17 cellular contexts compared by ENCODE assay signal in genomic region chr6:134774244-134774643, GRCh38.
A peak's percentile ranks its signal among the peaks of the same experiment; 100 is the strongest.
DNase-seq lines count a peak whose midpoint lies in the region; ATAC-seq, FAIRE-seq and TF ChIP-seq lines count a peak whose summit lies in the region.
"Had no signal": no experiment of that assay in that cellular context is flagged by ENCODE, and none has a peak within 500 bp of the region (broad histone marks: within the 10 kb centered on the region; RNA-seq: fewer than 3 reads in every experiment).

No MANE protein-coding gene starts in this region.

- FAIRE-seq in GM12891 (lab: Jason Lieb, UNC): no peak
- FAIRE-seq: HTR-8/SVneo had no signal

- TF ChIP-seq CTCF in choroid plexus epithelial cell (conservative IDR thresholded peaks at IDR 0.05; ENCODE audit: low read depth, low read length): no peak
- no peak for TF ChIP-seq CTCF in right atrium auricular region (IDR thresholded peaks at IDR 0.05)

- TF ChIP-seq POLR2A in GM12891 (IDR thresholded peaks at IDR 0.05; ENCODE audit: low read depth, low read length): no peak

- H3K4me3 ChIP-seq in choroid plexus epithelial cell (ENCODE audit: low read depth, low read length) (no peak overlapping the region), right atrium auricular region (no peak overlapping the region)
- H3K4me3 ChIP-seq: left lung, skin epidermis had no signal

- DNase-seq in EL: peak; percentile 47
- peak; percentile 14 for DNase-seq in NCI-H345 (lab: John Stamatoyannopoulos, UW)
- peak; percentile 67 for DNase-seq in choroid plexus epithelial cell (ENCODE audit: low read depth)
- peak; percentile 17 to 38 for DNase-seq in lung microvascular endothelial cell (ENCODE audit: low read depth in 2 of 2)
- no peak for DNase-seq in NCI-H1694 treated with DMSO at 0.1 percent for 48 hours (lab: John Stamatoyannopoulos, UW)
- DNase-seq in GM12891 (ENCODE audit: insufficient read length, low spot score): no peak
- no peak for DNase-seq in right atrium auricular region (ENCODE audit: low spot score)
- DNase-seq: activated CD4-positive, alpha-beta T cell treated with anti-CD3 and anti-CD28 coated beads, Interleukin-2, amount 10 ng/mL, durations not matched to agents 24 days and 14 days; activated T-cell treated with anti-CD3 and anti-CD28 coated beads, Interleukin-2, amount 50 U/mL, for 24 hours; glutamatergic neuron; left lung; NCI-H1092; NCI-H69 had no signal

- H3K36me3 ChIP-seq in right atrium auricular region: no peaks in the 10 kb centered on the region
- H3K36me3 ChIP-seq: left lung had no signal

- H3K27me3 ChIP-seq in right atrium auricular region: no peaks in the 10 kb centered on the region
- H3K27me3 ChIP-seq: left lung had no signal

- peaks cover 0 to 7% of the 10 kb centered on the region in 2 donors for H3K9me3 ChIP-seq in right atrium auricular region

- no peak overlapping the region for H3K27ac ChIP-seq in right atrium auricular region
- H3K27ac ChIP-seq: left lung, skin epidermis had no signal

- ATAC-seq in GM21515 (IDR thresholded peaks at IDR 0.05; ENCODE audit: unreplicated experiment): no peak
- ATAC-seq: left lung; natural killer cell treated with Interleukin-12 subunit alpha and Interleukin-12 subunit beta and Interleukin-15 and Interleukin-18, amount 100 ng/mL, for 72 hours had no signal

- H3K4me1 ChIP-seq in right atrium auricular region: no peaks in the 10 kb centered on the region
- H3K4me1 ChIP-seq: left lung had no signal

TF ChIP-seq in GM12891, 5 proteins besides CTCF, POLR2A, EP300 and RAD21:
- TF ChIP-seq SPI1 (IDR thresholded peaks at IDR 0.05; ENCODE audit: low read depth, low read length): no peak
- TF ChIP-seq PAX5 (IDR thresholded peaks at IDR 0.05; ENCODE audit: insufficient read depth, low read length, severe bottlenecking): no peak
- TF ChIP-seq POU2F2 (IDR thresholded peaks at IDR 0.05; ENCODE audit: low read depth, low read length): no peak
- no peak for TF ChIP-seq TAF1 (IDR thresholded peaks at IDR 0.05; ENCODE audit: low read depth, low read length)
- no peak for TF ChIP-seq POLR2AphosphoS5 (IDR thresholded peaks at IDR 0.05; ENCODE audit: low read depth, low read length)

Comparison
In these comparisons a context has a peak if more than half of its experiments do, and no peak if none do; other contexts are left out.
1. DNase-seq: peak in EL (single experiment), NCI-H345 (single experiment), choroid plexus epithelial cell (single experiment) and lung microvascular endothelial cell (2 of 2); none in NCI-H1694 treated with DMSO at 0.1 percent for 48 hours (single experiment), GM12891 (single experiment) and right atrium auricular region (single experiment).